Comparison of ENCODE assay signal across 12 cellular contexts in genomic region chr4:22485751-22486150, GRCh38. TPM values are rescaled to one million over a fixed set of nuclear protein-coding genes. Genes with fewer than 3 reads are reported as not detected.
DNase-seq lines count a peak whose midpoint lies in the region; ATAC-seq and TF ChIP-seq lines count a peak whose summit lies in the region.
"Had no signal": no experiment of that assay in that cellular context is flagged by ENCODE, and none has a peak within 500 bp of the region (broad histone marks: within the 10 kb centered on the region; RNA-seq: fewer than 3 reads in every experiment).

No MANE protein-coding gene starts in this region.

- intact Hi-C loops in left colon (cut with DNase I, micrococcal nuclease): no loop called here

- DNase-seq in AG09319 (ENCODE audit: extremely low read depth, low read depth) (peak; percentile 60), HFF-Myc (ENCODE audit: extremely low read depth, low read depth) (peak; percentile 41), amniotic epithelial cell (ENCODE audit: low read depth) (peak; percentile 57), iris pigment epithelial cell (ENCODE audit: low read depth) (peak; percentile 60), left colon (no peak), 8988T (no peak)
- DNase-seq: activated T-cell treated with anti-CD3 and anti-CD28 coated beads, Interleukin-2, amount 50 U/mL, for 72 hours; KG1; PC-3; testis had no signal

- H3K4me3 ChIP-seq in HFF-Myc (replicated peaks; ENCODE audit: low read depth, low read length): no peak overlapping the region
- H3K4me3 ChIP-seq: testis had no signal

- no peak for TF ChIP-seq CTCF in AG09319 (IDR thresholded peaks at IDR 0.05; ENCODE audit: low read depth, low read length)
- no peak for TF ChIP-seq CTCF in HFF-Myc (IDR thresholded peaks at IDR 0.05; ENCODE audit: low read depth, low read length, missing control alignments)

- ATAC-seq in HG03095 (IDR thresholded peaks at IDR 0.05; ENCODE audit: unreplicated experiment): no peak
- no peak for ATAC-seq in left colon
- ATAC-seq in GM21528 (IDR thresholded peaks at IDR 0.05; ENCODE audit: low FRiP score, unreplicated experiment): no peak
- ATAC-seq: activated T-cell treated with anti-CD3 and anti-CD28 coated beads, Interleukin-2, amount 50 U/mL, for 72 hours; PC-3 had no signal

RNA-seq across cellular contexts. Expression of gene ADGRA3, which starts 30.1 kb away (rescaled TPM):
- 10 to 100 TPM; 60.6 to 68.9 TPM for total RNA-seq in left colon

Comparison
In these comparisons a context has a peak if more than half of its experiments do, and no peak if none do; other contexts are left out.
1. DNase-seq: peak in AG09319 (single experiment), HFF-Myc (single experiment), amniotic epithelial cell (single experiment) and iris pigment epithelial cell (single experiment); none in left colon (0 of 2) and 8988T (single experiment).